In genomic region chr13:29922896-29923295, GRCh38 we compare ENCODE assay signal across 1 cellular context.
TF ChIP-seq lines count a peak whose summit lies in the region.

No MANE protein-coding gene starts in this region.

TF ChIP-seq in SK-N-SH, 30 proteins besides CTCF, POLR2A, EP300 and RAD21 (continued from another document):
- TF ChIP-seq, protein P1, sequence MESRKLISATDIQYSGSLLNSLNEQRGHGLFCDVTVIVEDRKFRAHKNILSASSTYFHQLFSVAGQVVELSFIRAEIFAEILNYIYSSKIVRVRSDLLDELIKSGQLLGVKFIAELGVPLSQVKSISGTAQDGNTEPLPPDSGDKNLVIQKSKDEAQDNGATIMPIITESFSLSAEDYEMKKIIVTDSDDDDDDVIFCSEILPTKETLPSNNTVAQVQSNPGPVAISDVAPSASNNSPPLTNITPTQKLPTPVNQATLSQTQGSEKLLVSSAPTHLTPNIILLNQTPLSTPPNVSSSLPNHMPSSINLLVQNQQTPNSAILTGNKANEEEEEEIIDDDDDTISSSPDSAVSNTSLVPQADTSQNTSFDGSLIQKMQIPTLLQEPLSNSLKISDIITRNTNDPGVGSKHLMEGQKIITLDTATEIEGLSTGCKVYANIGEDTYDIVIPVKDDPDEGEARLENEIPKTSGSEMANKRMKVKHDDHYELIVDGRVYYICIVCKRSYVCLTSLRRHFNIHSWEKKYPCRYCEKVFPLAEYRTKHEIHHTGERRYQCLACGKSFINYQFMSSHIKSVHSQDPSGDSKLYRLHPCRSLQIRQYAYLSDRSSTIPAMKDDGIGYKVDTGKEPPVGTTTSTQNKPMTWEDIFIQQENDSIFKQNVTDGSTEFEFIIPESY (IDR thresholded peaks at IDR 0.05; ENCODE audit: borderline replicate concordance, low read depth) = no peak
